ENCODE assay signal across 9 cellular contexts in genomic region chr10:116444527-116445142, GRCh38. TPM values are rescaled to one million over a fixed set of nuclear protein-coding genes. Genes with fewer than 3 reads are reported as not detected.
A peak's percentile ranks its signal among the peaks of the same experiment; 100 is the strongest.
DNase-seq lines count a peak whose midpoint lies in the region; TF ChIP-seq lines count a peak whose summit lies in the region.
"Had no signal": no experiment of that assay in that cellular context is flagged by ENCODE, and none has a peak within 500 bp of the region (broad histone marks: within the 10 kb centered on the region; RNA-seq: fewer than 3 reads in every experiment).

No MANE protein-coding gene starts in this region.

- H3K9ac ChIP-seq in GM23248 (no peak overlapping the region), MM.1S (ENCODE audit: low read length) (no peak overlapping the region), colonic mucosa (ENCODE audit: low read depth in 2 of 2, low read length in 2 of 2) (no peak overlapping the region), neural cell (ENCODE audit: low read length) (no peak overlapping the region)

- H3F3A ChIP-seq in GM23248 (ENCODE audit: insufficient read depth) (no peaks in the 10 kb centered on the region), MM.1S (ENCODE audit: insufficient read depth, low read length) (no peaks in the 10 kb centered on the region), neural cell (ENCODE audit: insufficient read depth, low read length, poor library complexity, severe bottlenecking) (no peaks in the 10 kb centered on the region)

- TF ChIP-seq RAD21 in neural cell (conservative IDR thresholded peaks at IDR 0.05) = peak; percentile 73

- no peaks in the 10 kb centered on the region for H3K9me3 ChIP-seq in GM23248 (ENCODE audit: low read depth)
- H3K9me3 ChIP-seq in MM.1S (replicated peaks; ENCODE audit: insufficient read depth, low read length) = no peaks in the 10 kb centered on the region
- no peaks in the 10 kb centered on the region for H3K9me3 ChIP-seq in colonic mucosa
- H3K9me3 ChIP-seq in neural cell (ENCODE audit: low read length) = no peaks in the 10 kb centered on the region

- WGBS in GM23248 (ENCODE audit: low coverage in 1 of 2, low lambda C conversion rate in 2 of 2, missing lambda C conversion rate in 2 of 2), 2 experiments = 16% methylated on average over 4 of the region's 4 CpGs

- H4K20me1 ChIP-seq in GM23248 (ENCODE audit: insufficient read depth) (no peaks in the 10 kb centered on the region), MM.1S (ENCODE audit: insufficient read depth, low read length) (no peaks in the 10 kb centered on the region), neural cell (ENCODE audit: insufficient read depth) (no peaks in the 10 kb centered on the region)

- H3K27ac ChIP-seq in GM23248 (no peak overlapping the region), MM.1S (ENCODE audit: low read length) (no peak overlapping the region), colonic mucosa (no peak overlapping the region), neural cell (ENCODE audit: low read length) (no peak overlapping the region)

- H3K4me1 ChIP-seq in GM23248 (ENCODE audit: insufficient read depth) = no peaks in the 10 kb centered on the region
- H3K4me1 ChIP-seq in MM.1S (ENCODE audit: low read length) = no peaks in the 10 kb centered on the region
- no peaks in the 10 kb centered on the region for H3K4me1 ChIP-seq in colonic mucosa

- DNase-seq in stimulated activated CD4-positive, alpha-beta T cell treated with anti-CD3 and anti-CD28 coated beads, Interleukin-15, amount 100 ng/mL, for 24 hours = peak; percentile 8
- no peak for DNase-seq in stimulated activated CD4-positive, alpha-beta T cell treated with anti-CD3 and anti-CD28 coated beads, Interleukin-2, amount 100 ng/mL, for 48 hours
- peak; percentile 55 for DNase-seq in GM23248
- peak; percentile 33 for DNase-seq in MM.1S
- peak; percentile 23 for DNase-seq in colonic mucosa
- DNase-seq in UCSD-AML1 (lab: John Stamatoyannopoulos, UW; ENCODE audit: unreplicated experiment) = no peak
- no peak for DNase-seq in KG1 (lab: John Stamatoyannopoulos, UW)

- H3K27me3 ChIP-seq in GM23248 (replicated peaks; ENCODE audit: insufficient read depth) (no peaks in the 10 kb centered on the region), MM.1S (replicated peaks; ENCODE audit: insufficient read depth, low read length) (no peaks in the 10 kb centered on the region), colonic mucosa (no peaks in the 10 kb centered on the region), neural cell (ENCODE audit: insufficient read depth, low read depth, low read length) (no peaks in the 10 kb centered on the region)

- peak; percentile 88 for TF ChIP-seq CTCF in MM.1S (IDR thresholded peaks at IDR 0.05; ENCODE audit: low read length)
- TF ChIP-seq CTCF in colonic mucosa (IDR thresholded peaks at IDR 0.05) = peak; percentile 76
- TF ChIP-seq CTCF in neural cell (IDR thresholded peaks at IDR 0.05; ENCODE audit: poor library complexity, severe bottlenecking) = peak; percentile 76

- TF ChIP-seq EP300 in neural cell (conservative IDR thresholded peaks at IDR 0.05; ENCODE audit: poor library complexity, severe bottlenecking) = no peak

- in situ Hi-C loops in GM23248 (cut with MboI) = no loop called here

- intact Hi-C loops in colonic mucosa (cut with DNase I) = loop anchor here (5.0 kb wide), 1 partner anchor 43 kb away; no protein-coding TSS in a partner anchor

- H3K36me3 ChIP-seq in GM23248 (ENCODE audit: low read depth) (no peaks in the 10 kb centered on the region), MM.1S (replicated peaks; ENCODE audit: insufficient read depth, low read length) (no peaks in the 10 kb centered on the region), colonic mucosa (no peaks in the 10 kb centered on the region), neural cell (ENCODE audit: insufficient read depth, low read length) (no peaks in the 10 kb centered on the region)

- no peaks in the 10 kb centered on the region for H3K79me2 ChIP-seq in GM23248 (ENCODE audit: insufficient read depth)
- no peaks in the 10 kb centered on the region for H3K79me2 ChIP-seq in MM.1S (ENCODE audit: low read length)
- no peaks in the 10 kb centered on the region for H3K79me2 ChIP-seq in neural cell (replicated peaks; ENCODE audit: insufficient read depth, low read length)

- H3K4me2 ChIP-seq in GM23248 (ENCODE audit: unreplicated experiment) (no peak overlapping the region), MM.1S (ENCODE audit: low read depth, low read length) (no peak overlapping the region), neural cell (ENCODE audit: low read length) (no peak overlapping the region)

- no peaks in the 10 kb centered on the region for H3K9me2 ChIP-seq in GM23248 (ENCODE audit: insufficient read depth)
- no peaks in the 10 kb centered on the region for H3K9me2 ChIP-seq in MM.1S (replicated peaks; ENCODE audit: insufficient read depth, low read length)
- no peaks in the 10 kb centered on the region for H3K9me2 ChIP-seq in neural cell (ENCODE audit: insufficient read depth, low read length)

- H2AFZ ChIP-seq in GM23248 (no peak overlapping the region), MM.1S (ENCODE audit: low read length) (no peak overlapping the region), neural cell (ENCODE audit: low read depth, low read length) (no peak overlapping the region)

- H3K4me3 ChIP-seq in GM23248 = no peak overlapping the region
- H3K4me3 ChIP-seq in MM.1S (ENCODE audit: low read length) = no peak overlapping the region
- H3K4me3 ChIP-seq in colonic mucosa = no peak overlapping the region
- no peak overlapping the region for H3K4me3 ChIP-seq in neural cell (ENCODE audit: low read length)

TF ChIP-seq in neural cell, 6 proteins besides CTCF, POLR2A, EP300 and RAD21:
- TF ChIP-seq SMC3 (conservative IDR thresholded peaks at IDR 0.05; ENCODE audit: poor library complexity) (peak; percentile 76), TAF1 (IDR thresholded peaks at IDR 0.05; ENCODE audit: low read depth) (no peak)

RNA-seq across cellular contexts. Expression of gene PNLIPRP3, which starts 17.0 kb away (rescaled TPM):
- total RNA-seq in GM23248 (2014; rRNA removed; shearing (Covaris generic)) = not detected in 2 replicates
- polyA plus RNA-seq in GM23248 (2016; fragmentation: Nextera tagmentation; extraction: Ambion mirVana) (not detected in 2 replicates), neural cell (not detected in 2 replicates)
- not detected for total RNA-seq in colonic mucosa
- not detected in 2 replicates for polyA minus RNA-seq in neural cell
- total RNA-seq: temporal lobe had no signal

Comparison
In these comparisons a context has a peak if more than half of its experiments do, and no peak if none do; other contexts are left out.
1. DNase-seq: peak in stimulated activated CD4-positive, alpha-beta T cell treated with anti-CD3 and anti-CD28 coated beads, Interleukin-15, amount 100 ng/mL, for 24 hours (single experiment), GM23248 (single experiment), MM.1S (single experiment) and colonic mucosa (single experiment); none in stimulated activated CD4-positive, alpha-beta T cell treated with anti-CD3 and anti-CD28 coated beads, Interleukin-2, amount 100 ng/mL, for 48 hours (0 of 2), UCSD-AML1 (single experiment) and KG1 (single experiment).
2. Peak in every context shown above with its lines, with median percentiles within 50 percentile points of each other: CTCF ChIP-seq.